Comparison of ENCODE assay signal across 32 cellular contexts in the genomic region with DNA sequence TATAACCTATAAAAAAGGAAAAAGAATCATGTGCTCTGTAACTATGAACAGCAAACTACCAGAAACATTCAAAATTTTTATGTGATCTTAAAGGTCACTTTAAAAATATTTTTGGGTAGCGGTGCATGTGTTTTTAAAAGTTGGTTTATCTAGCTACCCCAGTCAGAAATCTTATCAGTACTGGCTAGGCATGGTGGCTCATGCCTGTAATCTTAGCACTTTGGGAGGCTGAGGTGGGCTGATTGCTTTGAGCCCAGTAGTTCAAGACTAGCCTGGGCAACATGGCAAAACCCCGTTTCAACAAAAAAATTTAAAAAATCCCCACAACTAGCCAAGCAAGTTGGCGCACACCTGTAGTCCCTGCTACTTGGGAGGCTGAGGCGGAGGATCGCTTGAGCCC. TPM values are rescaled to one million over a fixed set of nuclear protein-coding genes. Genes with fewer than 3 reads are reported as not detected.
"Had no signal": no experiment of that assay in that cellular context is flagged by ENCODE, and none has a peak within 500 bp of the region (broad histone marks: within the 10 kb centered on the region; RNA-seq: fewer than 3 reads in every experiment).

No MANE protein-coding gene starts in this region.

- H3K27me3 ChIP-seq: ascending aorta, dorsolateral prefrontal cortex, foreskin keratinocyte, gastrocnemius medialis had no signal

- H3K9me3 ChIP-seq: ascending aorta, esophagus muscularis mucosa, gastrocnemius medialis had no signal

- H3K4me1 Mint-ChIP-seq: activated CD4-positive, alpha-beta T cell treated with anti-CD3 and anti-CD28 coated beads for 36 hours; activated CD4-positive, alpha-beta T cell treated with anti-CD3 and anti-CD28 coated beads, Interleukin-2, amount 10 ng/mL, durations not matched to agents 24 days and 14 days; activated naive CD4-positive, alpha-beta T cell treated with anti-CD3 and anti-CD28 coated beads, Interleukin-2, amount 10 ng/mL, durations not matched to agents 7 days and 5 days; activated naive CD8-positive, alpha-beta T cell treated with anti-CD3 and anti-CD28 coated beads, Interleukin-2, amount 10 ng/mL, durations not matched to agents 7 days and 5 days; central memory CD8-positive, alpha-beta T cell; T-helper 17 cell had no signal

- H3K27me3 Mint-ChIP-seq: activated CD4-positive, alpha-beta memory T cell treated with anti-CD3 and anti-CD28 coated beads for 36 hours; dendritic cell treated with granulocyte-macrophage colony-stimulating factor and Interleukin-4, amounts not matched to agents 40 ng/mL and 50 ng/mL, for 4 days had no signal

- ATAC-seq: activated CD4-positive, alpha-beta T cell treated with anti-CD3 and anti-CD28 coated beads for 36 hours; activated naive CD4-positive, alpha-beta T cell treated with anti-CD3 and anti-CD28 coated beads, Interleukin-2, amount 50 U/mL, for 72 hours; activated T-cell treated with anti-CD3 and anti-CD28 coated beads, Interleukin-2, amount 50 U/mL, for 72 hours; foreskin keratinocyte; gastrocnemius medialis; T-helper 17 cell had no signal

- H3K27ac Mint-ChIP-seq: activated CD4-positive, alpha-beta memory T cell treated with anti-CD3 and anti-CD28 coated beads for 36 hours; activated CD4-positive, alpha-beta T cell treated with anti-CD3 and anti-CD28 coated beads for 36 hours; activated CD4-positive, alpha-beta T cell treated with anti-CD3 and anti-CD28 coated beads, Interleukin-2, amount 10 ng/mL, durations not matched to agents 24 days and 14 days; activated naive CD4-positive, alpha-beta T cell treated with anti-CD3 and anti-CD28 coated beads, Interleukin-2, amount 10 ng/mL, durations not matched to agents 7 days and 5 days; activated naive CD4-positive, alpha-beta T cell treated with anti-CD3 and anti-CD28 coated beads, Interleukin-2, amount 50 U/mL, for 72 hours; activated naive CD8-positive, alpha-beta T cell treated with anti-CD3 and anti-CD28 coated beads, Interleukin-2, amount 10 ng/mL, durations not matched to agents 7 days and 5 days; activated T-cell treated with anti-CD3 and anti-CD28 coated beads, Interleukin-2, amount 50 U/mL, for 24 hours; activated T-cell treated with anti-CD3 and anti-CD28 coated beads, Interleukin-2, amount 50 U/mL, for 72 hours; brain; dendritic cell treated with granulocyte-macrophage colony-stimulating factor and Interleukin-4, amounts not matched to agents 40 ng/mL and 50 ng/mL, for 4 days; endodermal cell; T-helper 17 cell; T-helper 2 cell treated with Interferon-gamma antibody and Interleukin-4, amounts not matched to agents 5 μg/mL and 100 μg/mL, for 36 hours had no signal

- H3K27ac ChIP-seq: ascending aorta, coronary artery, dorsolateral prefrontal cortex, esophagus muscularis mucosa, gastrocnemius medialis had no signal

- H3K36me3 Mint-ChIP-seq: activated CD4-positive, alpha-beta memory T cell treated with anti-CD3 and anti-CD28 coated beads for 36 hours; activated naive CD4-positive, alpha-beta T cell treated with anti-CD3 and anti-CD28 coated beads, Interleukin-2, amount 10 ng/mL, durations not matched to agents 7 days and 5 days; activated naive CD4-positive, alpha-beta T cell treated with anti-CD3 and anti-CD28 coated beads, Interleukin-2, amount 50 U/mL, for 72 hours; activated naive CD8-positive, alpha-beta T cell treated with anti-CD3 and anti-CD28 coated beads, Interleukin-2, amount 10 ng/mL, durations not matched to agents 7 days and 5 days; brain had no signal

- H3K4me3 ChIP-seq: ascending aorta, coronary artery, dorsolateral prefrontal cortex, esophagus muscularis mucosa, gastrocnemius medialis had no signal

- H3K4me3 Mint-ChIP-seq: activated CD4-positive, alpha-beta memory T cell treated with anti-CD3 and anti-CD28 coated beads for 36 hours; activated CD4-positive, alpha-beta T cell treated with anti-CD3 and anti-CD28 coated beads for 36 hours; activated CD4-positive, alpha-beta T cell treated with anti-CD3 and anti-CD28 coated beads, Interleukin-2, amount 10 ng/mL, durations not matched to agents 24 days and 14 days; activated naive CD4-positive, alpha-beta T cell treated with anti-CD3 and anti-CD28 coated beads, Interleukin-2, amount 10 ng/mL, durations not matched to agents 7 days and 5 days; activated naive CD8-positive, alpha-beta T cell treated with anti-CD3 and anti-CD28 coated beads, Interleukin-2, amount 10 ng/mL, durations not matched to agents 7 days and 5 days; activated T-cell treated with anti-CD3 and anti-CD28 coated beads, Interleukin-2, amount 50 U/mL, for 24 hours; activated T-cell treated with anti-CD3 and anti-CD28 coated beads, Interleukin-2, amount 50 U/mL, for 72 hours; brain; central memory CD8-positive, alpha-beta T cell; dendritic cell treated with granulocyte-macrophage colony-stimulating factor and Interleukin-4, amounts not matched to agents 40 ng/mL and 50 ng/mL, for 4 days; endodermal cell; T-helper 17 cell; T-helper 2 cell treated with Interferon-gamma antibody and Interleukin-4, amounts not matched to agents 5 μg/mL and 100 μg/mL, for 36 hours had no signal

- DNase-seq: activated CD4-positive, alpha-beta memory T cell treated with anti-CD3 and anti-CD28 coated beads for 36 hours; activated CD4-positive, alpha-beta T cell treated with anti-CD3 and anti-CD28 coated beads for 36 hours; activated CD4-positive, alpha-beta T cell treated with anti-CD3 and anti-CD28 coated beads, Interleukin-2, amount 10 ng/mL, durations not matched to agents 24 days and 14 days; activated CD4-positive, CD25-positive, alpha-beta regulatory T cell; activated CD4-positive, CD25-positive, alpha-beta regulatory T cell treated with anti-CD3 and anti-CD28 coated beads, Interleukin-2, amount 50 U/mL, for 72 hours; activated CD8-positive, alpha-beta memory T cell treated with anti-CD3 and anti-CD28 coated beads, Interleukin-2, amount 50 U/mL, for 48 hours; activated gamma-delta T cell; activated naive CD4-positive, alpha-beta T cell; activated naive CD4-positive, alpha-beta T cell treated with anti-CD3 and anti-CD28 coated beads, Interleukin-2, amount 10 ng/mL, durations not matched to agents 7 days and 5 days; activated naive CD8-positive, alpha-beta T cell treated with anti-CD3 and anti-CD28 coated beads, Interleukin-2, amount 10 ng/mL, durations not matched to agents 7 days and 5 days; activated T-cell treated with anti-CD3 and anti-CD28 coated beads for 4 hours; activated T-cell treated with anti-CD3 and anti-CD28 coated beads, Interleukin-2, amount 50 U/mL, for 24 hours; activated T-cell treated with anti-CD3 and anti-CD28 coated beads, Interleukin-2, amount 50 U/mL, for 72 hours; dorsolateral prefrontal cortex; effector memory CD4-positive, alpha-beta T cell; endodermal cell; foreskin keratinocyte; gastrocnemius medialis; glutamatergic neuron; SW 1271; T-helper 1 cell; T-helper 17 cell; T1000 had no signal

- H3K36me3 ChIP-seq: ascending aorta, esophagus muscularis mucosa, gastrocnemius medialis had no signal

- H3K9me3 Mint-ChIP-seq: activated CD4-positive, alpha-beta memory T cell treated with anti-CD3 and anti-CD28 coated beads for 36 hours; activated CD4-positive, alpha-beta T cell treated with anti-CD3 and anti-CD28 coated beads, Interleukin-2, amount 10 ng/mL, durations not matched to agents 24 days and 14 days; activated naive CD4-positive, alpha-beta T cell treated with anti-CD3 and anti-CD28 coated beads, Interleukin-2, amount 10 ng/mL, durations not matched to agents 7 days and 5 days; activated naive CD4-positive, alpha-beta T cell treated with anti-CD3 and anti-CD28 coated beads, Interleukin-2, amount 50 U/mL, for 72 hours; activated naive CD8-positive, alpha-beta T cell treated with anti-CD3 and anti-CD28 coated beads, Interleukin-2, amount 10 ng/mL, durations not matched to agents 7 days and 5 days; activated T-cell treated with anti-CD3 and anti-CD28 coated beads, Interleukin-2, amount 50 U/mL, for 24 hours; activated T-cell treated with anti-CD3 and anti-CD28 coated beads, Interleukin-2, amount 50 U/mL, for 72 hours; brain; central memory CD8-positive, alpha-beta T cell; dendritic cell treated with granulocyte-macrophage colony-stimulating factor and Interleukin-4, amounts not matched to agents 40 ng/mL and 50 ng/mL, for 4 days; endodermal cell; T-helper 2 cell treated with Interferon-gamma antibody and Interleukin-4, amounts not matched to agents 5 μg/mL and 100 μg/mL, for 36 hours had no signal

RNA-seq across cellular contexts. Expression of a gene that starts 3.7 kb away (rescaled TPM):
- total RNA-seq: activated CD4-positive, alpha-beta memory T cell treated with anti-CD3 and anti-CD28 coated beads for 36 hours; activated CD4-positive, alpha-beta T cell treated with anti-CD3 and anti-CD28 coated beads for 36 hours; activated CD4-positive, alpha-beta T cell treated with anti-CD3 and anti-CD28 coated beads, Interleukin-2, amount 10 ng/mL, durations not matched to agents 24 days and 14 days; activated naive CD4-positive, alpha-beta T cell treated with anti-CD3 and anti-CD28 coated beads, Interleukin-2, amount 50 U/mL, for 72 hours; activated naive CD8-positive, alpha-beta T cell treated with anti-CD3 and anti-CD28 coated beads, Interleukin-2, amount 10 ng/mL, durations not matched to agents 7 days and 5 days; activated T-cell treated with anti-CD3 and anti-CD28 coated beads, Interleukin-2, amount 50 U/mL, for 72 hours; ascending aorta; epithelial cell of proximal tubule; gastrocnemius medialis; T-helper 17 cell had no signal
